ENCODE assay signal across 9 cellular contexts in genomic region chr22:37907036-37907954, GRCh38. TPM values are rescaled to one million over a fixed set of nuclear protein-coding genes. Genes with fewer than 3 reads are reported as not detected.
A peak's percentile ranks its signal among the peaks of the same experiment; 100 is the strongest.
DNase-seq lines count a peak whose midpoint lies in the region; ATAC-seq, FAIRE-seq and TF ChIP-seq lines count a peak whose summit lies in the region.
"Had no signal": no experiment of that assay in that cellular context is flagged by ENCODE, and none has a peak within 500 bp of the region (broad histone marks: within the 10 kb centered on the region; RNA-seq: fewer than 3 reads in every experiment).

No MANE protein-coding gene starts in this region.

- H3K4me1 ChIP-seq in kidney (ENCODE audit: control insufficient read depth in 1 of 2, insufficient read depth in 1 of 2, low read depth in 1 of 2, low read length in 2 of 2) (peaks cover 4 to 16% of the 10 kb centered on the region in 2 donors), tibial artery (peaks cover 0 to 61% (median 56%) of the 10 kb centered on the region in 4 donors)

- no peaks in the 10 kb centered on the region for H3K27me3 ChIP-seq in tibial artery

- peak overlapping the region; percentile 11 to 65 for H3K9ac ChIP-seq in kidney (ENCODE audit: low read length in 2 of 2)

- H3K27ac ChIP-seq in kidney (ENCODE audit: low read depth in 2 of 2, low read length in 2 of 2): no peak overlapping the region
- peak overlapping the region; percentile 91 to 94 for H3K27ac ChIP-seq in tibial artery

- H3K9me3 ChIP-seq in kidney (ENCODE audit: control insufficient read depth in 1 of 2, low read length in 2 of 2) (no peaks in the 10 kb centered on the region), tibial artery (no peaks in the 10 kb centered on the region)

- no peaks in the 10 kb centered on the region for H3K36me3 ChIP-seq in kidney (ENCODE audit: control insufficient read depth in 1 of 2, insufficient read depth in 2 of 2, low read length in 2 of 2)
- H3K36me3 ChIP-seq in tibial artery: peaks cover 0 to 5% (median 3%) of the 10 kb centered on the region in 3 donors

- H3K4me3 ChIP-seq in kidney (ENCODE audit: low read length in 2 of 2): peak overlapping the region; percentile 36 to 66
- peak overlapping the region; percentile 78 to 93 for H3K4me3 ChIP-seq in tibial artery

- H3K36me3 Mint-ChIP-seq in activated T-cell treated with anti-CD3 and anti-CD28 coated beads, Interleukin-2, amount 50 U/mL, for 24 hours (ENCODE audit: low read depth): peaks cover 4% of the 10 kb centered on the region
- no peaks in the 10 kb centered on the region for H3K36me3 Mint-ChIP-seq in activated naive CD8-positive, alpha-beta T cell treated with anti-CD3 and anti-CD28 coated beads, Interleukin-2, amount 50 U/mL, for 24 hours (ENCODE audit: low read depth)

- peaks cover 39% of the 10 kb centered on the region for H3K4me1 Mint-ChIP-seq in activated T-cell treated with anti-CD3 and anti-CD28 coated beads, Interleukin-2, amount 50 U/mL, for 24 hours (ENCODE audit: low read depth)
- H3K4me1 Mint-ChIP-seq in activated naive CD8-positive, alpha-beta T cell treated with anti-CD3 and anti-CD28 coated beads, Interleukin-2, amount 50 U/mL, for 24 hours: peaks cover 26% of the 10 kb centered on the region

- H3K4me3 Mint-ChIP-seq in activated T-cell treated with anti-CD3 and anti-CD28 coated beads, Interleukin-2, amount 50 U/mL, for 24 hours: peak overlapping the region; percentile 74
- H3K4me3 Mint-ChIP-seq in activated naive CD8-positive, alpha-beta T cell treated with anti-CD3 and anti-CD28 coated beads, Interleukin-2, amount 50 U/mL, for 24 hours: peak overlapping the region; percentile 72

- no peak for ATAC-seq in activated naive CD8-positive, alpha-beta T cell treated with anti-CD3 and anti-CD28 coated beads, Interleukin-2, amount 50 U/mL, for 24 hours

- no peak for FAIRE-seq in kidney (lab: Jason Lieb, UNC)
- FAIRE-seq: G401.6 had no signal

- peak overlapping the region; percentile 85 for H3K27ac Mint-ChIP-seq in activated T-cell treated with anti-CD3 and anti-CD28 coated beads, Interleukin-2, amount 50 U/mL, for 24 hours
- peak overlapping the region; percentile 59 for H3K27ac Mint-ChIP-seq in activated naive CD8-positive, alpha-beta T cell treated with anti-CD3 and anti-CD28 coated beads, Interleukin-2, amount 50 U/mL, for 24 hours

- intact Hi-C loops in kidney (cut with DNase I): no loop called here
- intact Hi-C loops in tibial artery (cut with DNase I; ENCODE audit: low total_unique reads): loop anchor here (2.0 kb wide), 1 partner anchor 26 kb away; no protein-coding TSS in a partner anchor

- TF ChIP-seq CTCF in kidney (IDR thresholded peaks at IDR 0.05; ENCODE audit: borderline replicate concordance, extremely low read depth, insufficient read depth) (no peak), tibial artery (IDR thresholded peaks at IDR 0.05) (no peak)

- H3K9me3 Mint-ChIP-seq in activated T-cell treated with anti-CD3 and anti-CD28 coated beads, Interleukin-2, amount 50 U/mL, for 24 hours: no peaks in the 10 kb centered on the region
- H3K9me3 Mint-ChIP-seq in activated naive CD8-positive, alpha-beta T cell treated with anti-CD3 and anti-CD28 coated beads, Interleukin-2, amount 50 U/mL, for 24 hours: no peaks in the 10 kb centered on the region

- DNase-seq in activated T-cell treated with anti-CD3 and anti-CD28 coated beads, Interleukin-2, amount 50 U/mL, for 24 hours: no peak
- no peak for DNase-seq in activated T-cell treated with anti-CD3 and anti-CD28 coated beads, Interleukin-2, amount 50 U/mL, for 1 hour
- DNase-seq in activated naive CD8-positive, alpha-beta T cell treated with anti-CD3 and anti-CD28 coated beads, Interleukin-2, amount 50 U/mL, for 24 hours: no peak
- DNase-seq in kidney (peak; percentile 65), tibial artery (no peak), NCI-H187 (lab: John Stamatoyannopoulos, UW) (no peak), NCI-H748 (lab: John Stamatoyannopoulos, UW; ENCODE audit: unreplicated experiment) (no peak)
- no peak for DNase-seq in effector CD4-positive, alpha-beta T cell

- no peaks in the 10 kb centered on the region for H3K27me3 Mint-ChIP-seq in activated T-cell treated with anti-CD3 and anti-CD28 coated beads, Interleukin-2, amount 50 U/mL, for 24 hours
- H3K27me3 Mint-ChIP-seq in activated naive CD8-positive, alpha-beta T cell treated with anti-CD3 and anti-CD28 coated beads, Interleukin-2, amount 50 U/mL, for 24 hours: no peaks in the 10 kb centered on the region

RNA-seq across cellular contexts. Expression of gene MICALL1, which starts 1.2 kb away (rescaled TPM):
- total RNA-seq in kidney: 30.9 TPM
- 9.6 TPM for polyA plus RNA-seq in kidney (ENCODE audit: insufficient read depth, low read depth, low replicate concordance)

RNA-seq across cellular contexts. Expression of gene C22orf23, which starts 46.1 kb away (rescaled TPM):
- 0.57 TPM for total RNA-seq in kidney
- polyA plus RNA-seq in kidney (ENCODE audit: insufficient read depth, low read depth, low replicate concordance): 1.0 TPM

RNA-seq across cellular contexts. Expression of gene POLR2F, which starts 46.2 kb away (rescaled TPM):
- total RNA-seq in kidney: 57.9 TPM
- polyA plus RNA-seq in kidney (ENCODE audit: insufficient read depth, low read depth, low replicate concordance): 121 TPM

RNA-seq across cellular contexts. Expression of gene EIF3L, which starts 58.1 kb away (rescaled TPM):
- total RNA-seq in kidney: 352 TPM
- polyA plus RNA-seq in kidney (ENCODE audit: insufficient read depth, low read depth, low replicate concordance): 376 TPM

Comparison
In these comparisons a context has a peak if more than half of its experiments do, and no peak if none do; other contexts are left out.
1. H3K27ac ChIP-seq: peak in tibial artery (2 of 2); none in kidney (0 of 2).